8 cellular contexts compared by ENCODE assay signal in genomic region chr4:109588176-109588575, GRCh38. TPM values are rescaled to one million over a fixed set of nuclear protein-coding genes. Genes with fewer than 3 reads are reported as not detected.
A peak's percentile ranks its signal among the peaks of the same experiment; 100 is the strongest.
DNase-seq lines count a peak whose midpoint lies in the region; ATAC-seq, FAIRE-seq and TF ChIP-seq lines count a peak whose summit lies in the region.

No MANE protein-coding gene starts in this region.

- TF ChIP-seq CTCF in GM23338 (conservative IDR thresholded peaks at IDR 0.05; ENCODE audit: low read depth in 2 of 2) (no peak), pancreas (IDR thresholded peaks at IDR 0.05) (no peak), PC-3 (conservative IDR thresholded peaks at IDR 0.05; ENCODE audit: low read depth, low read length) (no peak)

- H3K9me3 ChIP-seq in pancreas = no peaks in the 10 kb centered on the region
- no peaks in the 10 kb centered on the region for H3K9me3 ChIP-seq in PC-3 (ENCODE audit: low read length)

- H3K9ac ChIP-seq in PC-3 (ENCODE audit: low read length) = no peak overlapping the region

- H3K36me3 ChIP-seq in GM23338 (ENCODE audit: insufficient read depth) = no peaks in the 10 kb centered on the region
- H3K36me3 ChIP-seq in pancreas = no peaks in the 10 kb centered on the region
- no peaks in the 10 kb centered on the region for H3K36me3 ChIP-seq in PC-3 (ENCODE audit: low read depth, low read length)

- peaks cover 10% of the 10 kb centered on the region for H3K4me1 ChIP-seq in GM23338 (ENCODE audit: insufficient read depth)
- no peaks in the 10 kb centered on the region for H3K4me1 ChIP-seq in pancreas
- peaks cover 12% of the 10 kb centered on the region for H3K4me1 ChIP-seq in PC-3 (ENCODE audit: insufficient read depth, low read length)

- BruUV-seq in PC-3 (replicated peaks; lab: Mats Ljungman, UMichigan) = no TSS peak

- CTCF ChIA-PET in activated CD8-positive, alpha-beta T cell treated with anti-CD3 and anti-CD28 coated beads, Interleukin-2, amount 10 ng/mL, durations not matched to agents 7 days and 5 days (lab: Charles Lee) = interaction anchor here (0.7 to 1.6 kb wide), 6 partner anchors 11 to 155 kb away, joined by 3 to 5 read pairs (median 3); partner anchors contain the start of genes CASP6 and SEC24B
- CTCF ChIA-PET in PC-3 (lab: Charles Lee) = no interaction called here

- POLR2A ChIA-PET in activated CD8-positive, alpha-beta T cell treated with anti-CD3 and anti-CD28 coated beads, Interleukin-2, amount 10 ng/mL, durations not matched to agents 7 days and 5 days (lab: Charles Lee) = interaction anchor here (0.9 to 1.6 kb wide), 2 partner anchors 27 to 51 kb away, joined by 4 to 6 read pairs; partner anchors contain the start of gene MCUB
- POLR2A ChIA-PET in PC-3 (lab: Charles Lee; ENCODE audit: unreplicated experiment) = no interaction called here

- no peaks in the 10 kb centered on the region for H4K20me1 ChIP-seq in GM23338 (replicated peaks; ENCODE audit: insufficient read depth)
- no peaks in the 10 kb centered on the region for H4K20me1 ChIP-seq in PC-3 (ENCODE audit: low read length)

- H3K79me2 ChIP-seq in GM23338 (replicated peaks; ENCODE audit: insufficient read depth) (peaks cover 23% of the 10 kb centered on the region), PC-3 (ENCODE audit: low read length) (no peaks in the 10 kb centered on the region)

- H3K27ac Mint-ChIP-seq in activated CD8-positive, alpha-beta T cell treated with anti-CD3 and anti-CD28 coated beads, Interleukin-2, amount 10 ng/mL, durations not matched to agents 7 days and 5 days = no peak overlapping the region
- no peak overlapping the region for H3K27ac Mint-ChIP-seq in GM23338

- no peaks in the 10 kb centered on the region for H3K27me3 ChIP-seq in GM23338 (ENCODE audit: insufficient read depth)
- H3K27me3 ChIP-seq in pancreas = no peaks in the 10 kb centered on the region
- no peaks in the 10 kb centered on the region for H3K27me3 ChIP-seq in PC-3 (ENCODE audit: low read length)

- ATAC-seq in GM19324 (IDR thresholded peaks at IDR 0.05; ENCODE audit: low FRiP score, unreplicated experiment) (peak; percentile 96), HG03039 (IDR thresholded peaks at IDR 0.05; ENCODE audit: unreplicated experiment) (peak; percentile 99), GM23338 (no peak), pancreas (no peak), PC-3 (no peak)
- peak; percentile 33 for ATAC-seq in activated CD8-positive, alpha-beta T cell treated with anti-CD3 and anti-CD28 coated beads, Interleukin-2, amount 10 ng/mL, durations not matched to agents 7 days and 5 days

- peaks cover 64% of the 10 kb centered on the region for H3K4me1 Mint-ChIP-seq in activated CD8-positive, alpha-beta T cell treated with anti-CD3 and anti-CD28 coated beads, Interleukin-2, amount 10 ng/mL, durations not matched to agents 7 days and 5 days (ENCODE audit: low read depth)
- peaks cover 8% of the 10 kb centered on the region for H3K4me1 Mint-ChIP-seq in GM23338

- H3K4me3 Mint-ChIP-seq in activated CD8-positive, alpha-beta T cell treated with anti-CD3 and anti-CD28 coated beads, Interleukin-2, amount 10 ng/mL, durations not matched to agents 7 days and 5 days = no peak overlapping the region
- no peak overlapping the region for H3K4me3 Mint-ChIP-seq in GM23338

- peaks cover 55% of the 10 kb centered on the region for H3K36me3 Mint-ChIP-seq in activated CD8-positive, alpha-beta T cell treated with anti-CD3 and anti-CD28 coated beads, Interleukin-2, amount 10 ng/mL, durations not matched to agents 7 days and 5 days (ENCODE audit: low read depth)
- peaks cover 17% of the 10 kb centered on the region for H3K36me3 Mint-ChIP-seq in GM23338 (ENCODE audit: low read depth)

- H3K27ac ChIP-seq in GM23338 (ENCODE audit: low read depth) = no peak overlapping the region
- H3K27ac ChIP-seq in pancreas = no peak overlapping the region
- H3K27ac ChIP-seq in PC-3 (ENCODE audit: low read length) = no peak overlapping the region

- H3K9me3 Mint-ChIP-seq in activated CD8-positive, alpha-beta T cell treated with anti-CD3 and anti-CD28 coated beads, Interleukin-2, amount 10 ng/mL, durations not matched to agents 7 days and 5 days (ENCODE audit: insufficient read depth) = no peaks in the 10 kb centered on the region
- peaks cover 23% of the 10 kb centered on the region for H3K9me3 Mint-ChIP-seq in GM23338

- WGBS in pancreas, 2 donors = 61 to 71% methylated on average over 4 of the region's 4 CpGs

- no peak for FAIRE-seq in pancreas (lab: Jason Lieb, UNC)

- H3K27me3 Mint-ChIP-seq in activated CD8-positive, alpha-beta T cell treated with anti-CD3 and anti-CD28 coated beads, Interleukin-2, amount 10 ng/mL, durations not matched to agents 7 days and 5 days (ENCODE audit: low read depth) = no peaks in the 10 kb centered on the region
- H3K27me3 Mint-ChIP-seq in GM23338 (ENCODE audit: insufficient read depth, low read depth, poor library complexity) = peaks cover 4% of the 10 kb centered on the region

- H3K4me3 ChIP-seq in GM23338 (no peak overlapping the region), pancreas (no peak overlapping the region), PC-3 (ENCODE audit: low read length) (no peak overlapping the region)

- H3K9me2 ChIP-seq in GM23338 (ENCODE audit: insufficient read depth) (no peaks in the 10 kb centered on the region), PC-3 (replicated peaks; ENCODE audit: low read length) (no peaks in the 10 kb centered on the region)

- intact Hi-C loops in pancreas (cut with DNase I) (no loop called here), PC-3 (cut with micrococcal nuclease) (no loop called here)

- H3F3A ChIP-seq in GM23338 (replicated peaks; ENCODE audit: low read depth) (no peaks in the 10 kb centered on the region), PC-3 (ENCODE audit: low read length, unreplicated experiment) (no peaks in the 10 kb centered on the region)

- H3K4me2 ChIP-seq in GM23338 (no peak overlapping the region), PC-3 (ENCODE audit: low read length) (no peak overlapping the region)

- peak; percentile 41 for DNase-seq in activated CD8-positive, alpha-beta T cell treated with anti-CD3 and anti-CD28 coated beads, Interleukin-2, amount 10 ng/mL, durations not matched to agents 7 days and 5 days
- DNase-seq in stimulated activated CD4-positive, alpha-beta T cell treated with anti-CD3 and anti-CD28 coated beads, Interleukin-4, amount 100 ng/mL, for 1 hour = peak; percentile 45
- DNase-seq in GM23338 (ENCODE audit: low spot score) (no peak), pancreas (no peak), PC-3 (no peak), NCI-H446 treated with DMSO at 0.1 percent for 48 hours (lab: John Stamatoyannopoulos, UW) (no peak)

- H2AFZ ChIP-seq in GM23338 (no peak overlapping the region), PC-3 (ENCODE audit: low read length) (no peak overlapping the region)

TF ChIP-seq in GM23338, 12 proteins besides CTCF, POLR2A, EP300 and RAD21:
- TF ChIP-seq EZH2phosphoT487 (IDR thresholded peaks at IDR 0.05; ENCODE audit: unreplicated experiment) (no peak), NANOG (IDR thresholded peaks at IDR 0.05; ENCODE audit: borderline replicate concordance) (no peak), CREB1 (CRISPR knock-in tag; IDR thresholded peaks at IDR 0.05; ENCODE audit: low read depth) (no peak), EZH2 (IDR thresholded peaks at IDR 0.05; ENCODE audit: low read depth, unreplicated experiment) (no peak), ZNF114 (CRISPR knock-in tag; IDR thresholded peaks at IDR 0.05) (no peak)

RNA-seq across cellular contexts. Expression of gene MCUB, which starts 28.1 kb away (rescaled TPM):
- 100 to 1,000 TPM; 104 to 109 TPM for total RNA-seq in activated CD8-positive, alpha-beta T cell treated with anti-CD3 and anti-CD28 coated beads, Interleukin-2, amount 10 ng/mL, durations not matched to agents 7 days and 5 days
- total RNA-seq in GM23338 (2014; rRNA removed; shearing (Covaris generic)) = 56.7 and 97.9 TPM in 2 replicates
- 21.6 and 21.7 TPM in 2 replicates for polyA plus RNA-seq in GM23338 (2016; fragmentation: Nextera tagmentation; extraction: Ambion mirVana)
- 1 to 10 TPM in 5 of 6 donors, under 1 TPM in 1; 0.88 to 6.5 (median 2.2) TPM for total RNA-seq in pancreas
- polyA plus RNA-seq in pancreas = 1 to 10 TPM; 2.7 to 6.4 TPM
- 18.4 and 21.7 TPM in 2 replicates for total RNA-seq in PC-3 (2014; rRNA removed)

Comparison
In these comparisons a context has a peak if more than half of its experiments do, and no peak if none do; other contexts are left out.
1. ATAC-seq: peak in GM19324 (single experiment), HG03039 (single experiment) and activated CD8-positive, alpha-beta T cell treated with anti-CD3 and anti-CD28 coated beads, Interleukin-2, amount 10 ng/mL, durations not matched to agents 7 days and 5 days (single experiment); none in GM23338 (single experiment), pancreas (0 of 4) and PC-3 (single experiment).
2. DNase-seq: peak in activated CD8-positive, alpha-beta T cell treated with anti-CD3 and anti-CD28 coated beads, Interleukin-2, amount 10 ng/mL, durations not matched to agents 7 days and 5 days (single experiment) and stimulated activated CD4-positive, alpha-beta T cell treated with anti-CD3 and anti-CD28 coated beads, Interleukin-4, amount 100 ng/mL, for 1 hour (single experiment); none in GM23338 (single experiment), pancreas (0 of 6), PC-3 (single experiment) and NCI-H446 treated with DMSO at 0.1 percent for 48 hours (single experiment).